In genomic region chr15:94064676-94065313, GRCh38 we compare ENCODE assay signal across 18 cellular contexts.
A peak's percentile ranks its signal among the peaks of the same experiment; 100 is the strongest.
DNase-seq lines count a peak whose midpoint lies in the region; ATAC-seq and TF ChIP-seq lines count a peak whose summit lies in the region.
"Had no signal": no experiment of that assay in that cellular context is flagged by ENCODE, and none has a peak within 500 bp of the region (broad histone marks: within the 10 kb centered on the region; RNA-seq: fewer than 3 reads in every experiment).

No MANE protein-coding gene starts in this region.

- no peak for TF ChIP-seq CTCF in mammary epithelial cell (conservative IDR thresholded peaks at IDR 0.05 in 1 of 2, IDR thresholded peaks at IDR 0.05 in 1 of 2; ENCODE audit: extremely low read depth in 1 of 2, insufficient read depth in 1 of 2, low read depth in 1 of 2, low read length in 2 of 2)
- TF ChIP-seq CTCF in MCF 10A (IDR thresholded peaks at IDR 0.05; ENCODE audit: unreplicated experiment): no peak
- no peak for TF ChIP-seq CTCF in gastroesophageal sphincter (IDR thresholded peaks at IDR 0.05)

- in situ Hi-C loops in mammary epithelial cell (cut with MboI; ENCODE audit: low sequenced_read_pairs in 2 of 2): no loop called here

- H3K4me1 Mint-ChIP-seq in MCF 10A (ENCODE audit: insufficient read depth, unreplicated experiment): peaks cover 7% of the 10 kb centered on the region

- dilution Hi-C loops in mammary epithelial cell (cut with HindIII; ENCODE audit: low sequenced_read_pairs): no loop called here

- H3K27me3 Mint-ChIP-seq in MCF 10A (ENCODE audit: insufficient read depth, unreplicated experiment): no peaks in the 10 kb centered on the region

- H3K4me2 ChIP-seq in mammary epithelial cell (ENCODE audit: insufficient read depth, low read depth, low read length): no peak overlapping the region

- H3K4me1 ChIP-seq in mammary epithelial cell (ENCODE audit: insufficient read depth, low read length): no peaks in the 10 kb centered on the region
- peaks cover 0 to 2% (median 0%) of the 10 kb centered on the region in 3 donors for H3K4me1 ChIP-seq in gastroesophageal sphincter

- H3K9ac ChIP-seq in mammary epithelial cell (ENCODE audit: insufficient read depth, low read length): no peak overlapping the region

- H3K27ac ChIP-seq in mammary epithelial cell (ENCODE audit: insufficient read depth, low read depth, low read length): no peak overlapping the region
- H3K27ac ChIP-seq in gastroesophageal sphincter: peak overlapping the region in 1 of 4 donors; percentile 19
- H3K27ac ChIP-seq: 22Rv1, HL-60 had no signal

- peak; percentile 96 for ATAC-seq in esophagus mucosa
- peak; percentile 48 for ATAC-seq in gastroesophageal sphincter
- ATAC-seq in HG03457 (IDR thresholded peaks at IDR 0.05; ENCODE audit: unreplicated experiment): no peak
- ATAC-seq in GM19463 (IDR thresholded peaks at IDR 0.05; ENCODE audit: unreplicated experiment): no peak
- no peak for ATAC-seq in Right ventricle myocardium superior (ENCODE audit: poor library complexity)
- ATAC-seq: CD8-positive, alpha-beta T cell had no signal

- no peaks in the 10 kb centered on the region for H3K36me3 Mint-ChIP-seq in MCF 10A (ENCODE audit: insufficient read depth, unreplicated experiment)
- H3K36me3 Mint-ChIP-seq: CD14-positive monocyte; CD8-positive, alpha-beta T cell had no signal

- BruUV-seq in mammary epithelial cell (replicated peaks; lab: Mats Ljungman, UMichigan) (no TSS peak), MCF 10A (replicated peaks; lab: Mats Ljungman, UMichigan) (no TSS peak)

- POLR2A ChIA-PET in MCF 10A (lab: Yijun Ruan, JAX): no interaction called here

- H3K36me3 ChIP-seq in mammary epithelial cell (ENCODE audit: insufficient read depth, low read length): no peaks in the 10 kb centered on the region
- no peaks in the 10 kb centered on the region for H3K36me3 ChIP-seq in gastroesophageal sphincter

- CTCF ChIA-PET in mammary epithelial cell (lab: Charles Lee; ENCODE audit: low non-redundant PET): no interaction called here
- CTCF ChIA-PET in MCF 10A (lab: Yijun Ruan, JAX): interaction anchor here (0.6 kb wide), 2 partner anchors 13 to 21 kb away, joined by 4 read pairs; no protein-coding TSS in a partner anchor

- H2AFZ ChIP-seq in mammary epithelial cell (ENCODE audit: low read depth, low read length): no peak overlapping the region

- H3K4me3 ChIP-seq in mammary epithelial cell (replicated peaks in 1 of 3; ENCODE audit: insufficient read depth in 1 of 3, low read depth in 2 of 3, low read length in 3 of 3) (no peak overlapping the region), gastroesophageal sphincter (no peak overlapping the region)

- 45% methylated on average over 2 of the region's 2 CpGs for WGBS in mammary epithelial cell (ENCODE audit: low coverage, missing lambda C conversion rate)
- WGBS in gastroesophageal sphincter (ENCODE audit: low coverage in 1 of 2), 2 donors: 77 to 83% methylated on average over 2 of the region's 2 CpGs

- intact Hi-C loops in mammary epithelial cell (cut with micrococcal nuclease) (no loop called here), MCF 10A (cut with micrococcal nuclease) (no loop called here), Right ventricle myocardium superior (cut with DNase I) (no loop called here)

- DNase-seq in mammary epithelial cell: peak; percentile 46
- DNase-seq in MCF 10A (ENCODE audit: unreplicated experiment): no peak
- no peak for DNase-seq in UCSD-AML1 (lab: John Stamatoyannopoulos, UW; ENCODE audit: unreplicated experiment)
- no peak for DNase-seq in Right ventricle myocardium superior
- DNase-seq: CD8-positive, alpha-beta T cell; COR-L47; DMS153; DMS79 treated with DMSO at 0.1 percent for 48 hours; EL; HCEC 1CT; HFFc6 had no signal

- H3K27me3 ChIP-seq in mammary epithelial cell (ENCODE audit: insufficient read depth, low read length): no peaks in the 10 kb centered on the region
- H3K27me3 ChIP-seq in gastroesophageal sphincter: no peaks in the 10 kb centered on the region

- H3K9me3 Mint-ChIP-seq in MCF 10A (ENCODE audit: unreplicated experiment): no peaks in the 10 kb centered on the region
- H3K9me3 Mint-ChIP-seq: CD8-positive, alpha-beta T cell had no signal

- TF ChIP-seq EP300 in gastroesophageal sphincter (IDR thresholded peaks at IDR 0.05): no peak

- no peaks in the 10 kb centered on the region for H3K79me2 ChIP-seq in mammary epithelial cell (ENCODE audit: insufficient read depth, low read length)

- H3K4me3 Mint-ChIP-seq in MCF 10A (ENCODE audit: unreplicated experiment): no peak overlapping the region
- H3K4me3 Mint-ChIP-seq: CD14-positive monocyte; CD8-positive, alpha-beta T cell; HFFc6 had no signal

- TF ChIP-seq POLR2A in gastroesophageal sphincter (IDR thresholded peaks at IDR 0.05): no peak

- H4K20me1 ChIP-seq in mammary epithelial cell (ENCODE audit: insufficient read depth, low read length): no peaks in the 10 kb centered on the region

- H3K27ac Mint-ChIP-seq in MCF 10A (ENCODE audit: low read depth, unreplicated experiment): no peak overlapping the region
- H3K27ac Mint-ChIP-seq: CD14-positive monocyte; CD8-positive, alpha-beta T cell; HFFc6 had no signal

- no peaks in the 10 kb centered on the region for H3K9me3 ChIP-seq in mammary epithelial cell (replicated peaks; ENCODE audit: insufficient read depth, low read length)
- no peaks in the 10 kb centered on the region for H3K9me3 ChIP-seq in gastroesophageal sphincter

Comparison
In these comparisons a context has a peak if more than half of its experiments do, and no peak if none do; other contexts are left out.
1. ATAC-seq: peak in esophagus mucosa (single experiment) and gastroesophageal sphincter (single experiment); none in HG03457 (single experiment), GM19463 (single experiment) and Right ventricle myocardium superior (single experiment).